ENCODE assay signal across 8 cellular contexts in genomic region chr16:89720520-89720858, GRCh38. TPM values are rescaled to one million over a fixed set of nuclear protein-coding genes. Genes with fewer than 3 reads are reported as not detected.
A peak's percentile ranks its signal among the peaks of the same experiment; 100 is the strongest.
DNase-seq lines count a peak whose midpoint lies in the region; ATAC-seq and TF ChIP-seq lines count a peak whose summit lies in the region.

No MANE protein-coding gene starts in this region.

- no peaks in the 10 kb centered on the region for H3K27me3 Mint-ChIP-seq in activated CD4-positive, alpha-beta T cell treated with anti-CD3 and anti-CD28 coated beads for 36 hours

- peaks cover 33% of the 10 kb centered on the region for H3K36me3 Mint-ChIP-seq in activated CD4-positive, alpha-beta T cell treated with anti-CD3 and anti-CD28 coated beads for 36 hours (ENCODE audit: low read depth)

- H2AFZ ChIP-seq in SU-DHL-6 (ENCODE audit: low read depth, low read length, severe bottlenecking) (peak overlapping the region; percentile 95), neuron (ENCODE audit: low read depth, low read length) (peak overlapping the region; percentile 75)

- H3K27me3 ChIP-seq in SU-DHL-6 (ENCODE audit: low read length), result no peaks in the 10 kb centered on the region
- no peaks in the 10 kb centered on the region for H3K27me3 ChIP-seq in neuron (ENCODE audit: insufficient read depth, low read length)

- H3K36me3 ChIP-seq in SU-DHL-6 (ENCODE audit: low read length) (no peaks in the 10 kb centered on the region), neuron (ENCODE audit: insufficient read depth, low read length) (peaks cover 22% of the 10 kb centered on the region)

- H3K9me3 ChIP-seq in SU-DHL-6 (ENCODE audit: insufficient read depth, low read length) (no peaks in the 10 kb centered on the region), neuron (ENCODE audit: low read length) (no peaks in the 10 kb centered on the region)

- H3K4me3 Mint-ChIP-seq in activated CD4-positive, alpha-beta T cell treated with anti-CD3 and anti-CD28 coated beads for 36 hours, result peak overlapping the region; percentile 85

- peaks cover 40% of the 10 kb centered on the region for H3K4me1 Mint-ChIP-seq in activated CD4-positive, alpha-beta T cell treated with anti-CD3 and anti-CD28 coated beads for 36 hours

- peaks cover 5% of the 10 kb centered on the region for H3F3A ChIP-seq in SU-DHL-6 (ENCODE audit: insufficient read depth)

- H3K4me1 ChIP-seq in neuron (ENCODE audit: insufficient read depth, low read length), result peaks cover 19% of the 10 kb centered on the region

- peak overlapping the region; percentile 68 for H3K4me2 ChIP-seq in SU-DHL-6 (ENCODE audit: low read depth, low read length, poor library complexity, severe bottlenecking)

- intact Hi-C loops in activated CD4-positive, alpha-beta T cell treated with anti-CD3 and anti-CD28 coated beads for 36 hours (cut with DNase I, micrococcal nuclease), result loop anchor here (5.0 to 10.0 kb wide), 3 partner anchors 97 to 1266 kb away; partner anchors contain the start of genes MC1R (in 2 of the 2), FANCA (in 1 of the 2) and ZFPM1 (in 1 of the 2)

- DNase-seq in activated CD4-positive, alpha-beta T cell treated with anti-CD3 and anti-CD28 coated beads for 36 hours, result peak; percentile 50
- no peak for DNase-seq in activated CD4-positive, alpha-beta T cell treated with anti-CD3 and anti-CD28 coated beads, Interleukin-2, amount 50 U/mL, for 4 hours
- no peak for DNase-seq in fibroblast of mammary gland (ENCODE audit: low read depth)
- DNase-seq in T1000 (lab: John Stamatoyannopoulos, UW), result no peak
- no peak for DNase-seq in NOMO-1 (lab: John Stamatoyannopoulos, UW; ENCODE audit: unreplicated experiment in 2 of 2)

- no peaks in the 10 kb centered on the region for H3K9me3 Mint-ChIP-seq in activated CD4-positive, alpha-beta T cell treated with anti-CD3 and anti-CD28 coated beads for 36 hours (ENCODE audit: low read depth)

- no peak for ATAC-seq in activated CD4-positive, alpha-beta T cell treated with anti-CD3 and anti-CD28 coated beads for 36 hours
- ATAC-seq in HG02885 (IDR thresholded peaks at IDR 0.05; ENCODE audit: poor library complexity, unreplicated experiment), result peak; percentile 26

- H3K79me2 ChIP-seq in SU-DHL-6 (ENCODE audit: insufficient read depth, low read length), result no peaks in the 10 kb centered on the region

- TF ChIP-seq CTCF in SU-DHL-6 (IDR thresholded peaks at IDR 0.05; ENCODE audit: insufficient read depth, low read length, poor library complexity, severe bottlenecking) (no peak), fibroblast of mammary gland (conservative IDR thresholded peaks at IDR 0.05; ENCODE audit: control insufficient read depth, insufficient read depth, low read depth, low read length) (no peak)

- peak overlapping the region; percentile 78 for H3K27ac Mint-ChIP-seq in activated CD4-positive, alpha-beta T cell treated with anti-CD3 and anti-CD28 coated beads for 36 hours

- H3K27ac ChIP-seq in SU-DHL-6 (ENCODE audit: low read depth, low read length), result 0 out of 2 replicates have a peak overlapping the region, but pooled peaks have one; percentile 54

- H3K4me3 ChIP-seq in SU-DHL-6 (ENCODE audit: insufficient read depth, low read length, poor library complexity, severe bottlenecking) (peak overlapping the region; percentile 90), fibroblast of mammary gland (ENCODE audit: control insufficient read depth, low read depth, low read length) (peak overlapping the region; percentile 70), neuron (ENCODE audit: low read length) (peak overlapping the region; percentile 75)

- H3K9ac ChIP-seq in SU-DHL-6 (ENCODE audit: low read length), result peak overlapping the region; percentile 75

- no peaks in the 10 kb centered on the region for H3K9me2 ChIP-seq in SU-DHL-6 (replicated peaks; ENCODE audit: insufficient read depth, low read length)

- POLR2A ChIA-PET in activated CD4-positive, alpha-beta T cell treated with anti-CD3 and anti-CD28 coated beads for 36 hours (lab: Charles Lee), result no interaction called here

- peaks cover 7% of the 10 kb centered on the region; the same call in 1 of the 2 replicates for H4K20me1 ChIP-seq in SU-DHL-6 (ENCODE audit: low read depth, low read length)

- CTCF ChIA-PET in activated CD4-positive, alpha-beta T cell treated with anti-CD3 and anti-CD28 coated beads for 36 hours (lab: Charles Lee), result interaction anchor here (2.6 kb wide), 1 partner anchor 15 kb away, joined by 11 read pairs; no protein-coding TSS in a partner anchor

RNA-seq across cellular contexts. Expression of gene VPS9D1, which starts 0.2 kb away (rescaled TPM):
- 1 to 10 TPM; 2.0 to 2.6 TPM for total RNA-seq in activated CD4-positive, alpha-beta T cell treated with anti-CD3 and anti-CD28 coated beads for 36 hours

RNA-seq across cellular contexts. Expression of gene ZNF276, which starts 0.8 kb away (rescaled TPM):
- total RNA-seq in activated CD4-positive, alpha-beta T cell treated with anti-CD3 and anti-CD28 coated beads for 36 hours, result 10 to 100 TPM; 21.3 to 24.8 TPM

RNA-seq across cellular contexts. Expression of gene SPATA2L, which starts 19.0 kb away (rescaled TPM):
- total RNA-seq in activated CD4-positive, alpha-beta T cell treated with anti-CD3 and anti-CD28 coated beads for 36 hours, result 1 to 10 TPM; 4.9 to 6.5 TPM

RNA-seq across cellular contexts. Expression of gene CDK10, which starts 34.0 kb away (rescaled TPM):
- total RNA-seq in activated CD4-positive, alpha-beta T cell treated with anti-CD3 and anti-CD28 coated beads for 36 hours, result 10 to 100 TPM; 78.1 to 89.8 TPM
